Comparison of ENCODE assay signal across 10 cellular contexts in the genomic region with DNA sequence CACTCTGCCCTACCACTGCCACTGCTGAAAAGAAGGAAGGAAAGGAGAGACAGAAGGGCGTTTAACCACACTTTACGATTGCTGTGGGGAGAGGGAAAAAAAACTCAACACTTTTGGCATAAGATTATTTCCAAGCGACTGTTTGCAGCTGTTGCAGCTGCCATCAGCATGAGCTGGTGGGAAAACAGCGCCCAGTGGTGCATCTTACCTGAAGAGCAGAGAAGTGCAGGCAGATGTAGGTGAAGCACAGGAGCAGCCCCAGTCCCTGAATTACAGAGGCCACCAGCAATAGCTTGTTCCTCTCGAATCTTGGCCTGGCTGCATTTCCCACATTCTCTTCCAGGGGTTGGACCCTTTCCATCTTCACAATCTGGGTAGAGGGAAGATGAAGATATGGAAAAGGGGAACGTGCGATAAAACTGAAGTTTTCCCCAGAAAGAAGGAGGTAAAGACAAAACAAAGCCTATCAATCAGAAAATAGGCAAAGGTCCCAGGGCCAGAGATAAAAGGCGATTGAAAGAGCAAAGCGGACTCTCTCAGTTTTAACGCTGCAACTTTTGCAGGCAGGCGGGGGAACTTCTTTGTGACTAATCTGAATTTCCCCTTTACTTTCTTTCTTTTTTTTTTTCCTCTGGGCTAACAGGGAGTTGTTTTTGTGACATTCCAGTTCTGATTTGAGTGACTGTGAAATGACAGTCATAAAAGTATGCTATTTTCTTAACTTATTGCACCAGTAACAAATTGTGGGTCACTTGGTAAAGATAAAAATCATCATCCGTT. TPM values are rescaled to one million over a fixed set of nuclear protein-coding genes. Genes with fewer than 3 reads are reported as not detected.
DNase-seq lines count a peak whose midpoint lies in the region; ATAC-seq, FAIRE-seq and TF ChIP-seq lines count a peak whose summit lies in the region.
"Had no signal": no experiment of that assay in that cellular context is flagged by ENCODE, and none has a peak within 500 bp of the region (broad histone marks: within the 10 kb centered on the region; RNA-seq: fewer than 3 reads in every experiment).

A gene with protein sequence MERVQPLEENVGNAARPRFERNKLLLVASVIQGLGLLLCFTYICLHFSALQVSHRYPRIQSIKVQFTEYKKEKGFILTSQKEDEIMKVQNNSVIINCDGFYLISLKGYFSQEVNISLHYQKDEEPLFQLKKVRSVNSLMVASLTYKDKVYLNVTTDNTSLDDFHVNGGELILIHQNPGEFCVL (minus strand): TSS at position 516 of the 780 bp plus-strand sequence. CDS start 155 bp downstream, at position 361.

- H3K4me1 Mint-ChIP-seq in MCF 10A (ENCODE audit: insufficient read depth, unreplicated experiment) = peaks cover 24% of the 10 kb centered on the region
- peaks cover 33% of the 10 kb centered on the region for H3K4me1 Mint-ChIP-seq in activated T-helper 17 cell treated with anti-CD3 and anti-CD28 coated beads, Interleukin-2, amount 50 U/mL, for 72 hours

- H3K9me3 ChIP-seq in mammary epithelial cell (replicated peaks; ENCODE audit: insufficient read depth, low read length) (no peaks in the 10 kb centered on the region), upper lobe of right lung (no peaks in the 10 kb centered on the region)
- H3K9me3 ChIP-seq: Peyer's patch had no signal

- DNase-seq in mammary epithelial cell (no peak), MCF 10A (ENCODE audit: unreplicated experiment) (no peak), medulla oblongata (ENCODE audit: extremely low spot score) (peak; percentile 38), upper lobe of right lung (no peak), H54 (ENCODE audit: insufficient read length, low spot score) (no peak)
- DNase-seq: central memory CD4-positive, alpha-beta T cell had no signal

- H3K27me3 ChIP-seq in mammary epithelial cell (ENCODE audit: insufficient read depth, low read length) (no peaks in the 10 kb centered on the region), upper lobe of right lung (no peaks in the 10 kb centered on the region)
- H3K27me3 ChIP-seq: Peyer's patch had no signal

- no peak for TF ChIP-seq CTCF in mammary epithelial cell (conservative IDR thresholded peaks at IDR 0.05 in 1 of 2, IDR thresholded peaks at IDR 0.05 in 1 of 2; ENCODE audit: extremely low read depth in 1 of 2, insufficient read depth in 1 of 2, low read depth in 1 of 2, low read length in 2 of 2)
- no peak for TF ChIP-seq CTCF in MCF 10A (IDR thresholded peaks at IDR 0.05; ENCODE audit: unreplicated experiment)
- TF ChIP-seq CTCF in upper lobe of right lung (IDR thresholded peaks at IDR 0.05) = no peak

- H3K4me1 ChIP-seq in mammary epithelial cell (ENCODE audit: insufficient read depth, low read length) (peaks cover 12% of the 10 kb centered on the region), upper lobe of right lung (peaks cover 21% of the 10 kb centered on the region)

- H3K27ac ChIP-seq in mammary epithelial cell (ENCODE audit: insufficient read depth, low read depth, low read length) (no peak within 1 kb of the TSS), upper lobe of right lung (no peak within 1 kb of the TSS)

- no peak within 1 kb of the TSS for H3K4me3 ChIP-seq in mammary epithelial cell (replicated peaks in 1 of 3; ENCODE audit: insufficient read depth in 1 of 3, low read depth in 2 of 3, low read length in 3 of 3)
- H3K4me3 ChIP-seq in upper lobe of right lung = peak within 1 kb of the TSS; percentile 25
- H3K4me3 ChIP-seq: Peyer's patch had no signal

- H3K9me3 Mint-ChIP-seq in MCF 10A (ENCODE audit: unreplicated experiment) = no peaks in the 10 kb centered on the region
- no peaks in the 10 kb centered on the region for H3K9me3 Mint-ChIP-seq in activated T-helper 17 cell treated with anti-CD3 and anti-CD28 coated beads, Interleukin-2, amount 50 U/mL, for 72 hours

- in situ Hi-C loops in mammary epithelial cell (cut with MboI; ENCODE audit: low sequenced_read_pairs in 2 of 2) = loop anchor here in 1 of 2 donors (10.0 kb wide), 1 partner anchor 462 kb away; no protein-coding TSS in a partner anchor

- no peak within 1 kb of the TSS for H3K4me3 Mint-ChIP-seq in MCF 10A (ENCODE audit: unreplicated experiment)
- peak within 1 kb of the TSS; percentile 73 for H3K4me3 Mint-ChIP-seq in activated T-helper 17 cell treated with anti-CD3 and anti-CD28 coated beads, Interleukin-2, amount 50 U/mL, for 72 hours

- WGBS in mammary epithelial cell (ENCODE audit: low coverage, missing lambda C conversion rate) = 99% methylated on average over 11 of the region's 12 CpGs

- dilution Hi-C loops in mammary epithelial cell (cut with HindIII; ENCODE audit: low sequenced_read_pairs) = loop anchor here (5.0 kb wide), 1 partner anchor 375 kb away; no protein-coding TSS in a partner anchor

- no peak within 1 kb of the TSS for H3K9ac ChIP-seq in mammary epithelial cell (ENCODE audit: insufficient read depth, low read length)

- no peak for FAIRE-seq in H54 (lab: Jason Lieb, UNC)

- BruUV-seq in mammary epithelial cell (replicated peaks; lab: Mats Ljungman, UMichigan) (no TSS peak), MCF 10A (replicated peaks; lab: Mats Ljungman, UMichigan) (no TSS peak)

- peak; percentile 72 for ATAC-seq in activated T-helper 17 cell treated with anti-CD3 and anti-CD28 coated beads, Interleukin-2, amount 50 U/mL, for 72 hours (replicated peaks)
- ATAC-seq in upper lobe of right lung (peak; percentile 42), HG03571 (IDR thresholded peaks at IDR 0.05; ENCODE audit: unreplicated experiment) (no peak), GM21390 (IDR thresholded peaks at IDR 0.05; ENCODE audit: unreplicated experiment) (no peak)

- no peaks in the 10 kb centered on the region for H3K79me2 ChIP-seq in mammary epithelial cell (ENCODE audit: insufficient read depth, low read length)

- H3K36me3 ChIP-seq in mammary epithelial cell (ENCODE audit: insufficient read depth, low read length) (no peaks in the 10 kb centered on the region), upper lobe of right lung (no peaks in the 10 kb centered on the region)
- H3K36me3 ChIP-seq: Peyer's patch had no signal

- no peaks in the 10 kb centered on the region for H4K20me1 ChIP-seq in mammary epithelial cell (ENCODE audit: insufficient read depth, low read length)

- POLR2A ChIA-PET in MCF 10A (lab: Yijun Ruan, JAX) = interaction anchor here (1.1 kb wide), 1 partner anchor 463 kb away, joined by 3 read pairs; no protein-coding TSS in a partner anchor

- intact Hi-C loops in mammary epithelial cell (cut with micrococcal nuclease) = loop anchor here (10.0 kb wide), 1 partner anchor 202 kb away; no protein-coding TSS in a partner anchor
- intact Hi-C loops in MCF 10A (cut with micrococcal nuclease) = loop anchor here (10.0 kb wide), 1 partner anchor 232 kb away; no protein-coding TSS in a partner anchor
- intact Hi-C loops in upper lobe of right lung (cut with DNase I) = loop anchor here (10.0 kb wide), 1 partner anchor 462 kb away; no protein-coding TSS in a partner anchor

- CTCF ChIA-PET in mammary epithelial cell (lab: Charles Lee; ENCODE audit: low non-redundant PET) (no interaction called here), MCF 10A (lab: Yijun Ruan, JAX) (interaction anchor here (0.6 to 26.8 kb wide), 6 partner anchors 18 to 1820 kb away, joined by 3 to 591 read pairs (median 4); no protein-coding TSS in a partner anchor)

- no peak for TF ChIP-seq POLR2A in H54 (IDR thresholded peaks at IDR 0.05; ENCODE audit: low read depth, low read length)

- H3K27ac Mint-ChIP-seq in MCF 10A (ENCODE audit: low read depth, unreplicated experiment) = no peak within 1 kb of the TSS
- H3K27ac Mint-ChIP-seq in activated T-helper 17 cell treated with anti-CD3 and anti-CD28 coated beads, Interleukin-2, amount 50 U/mL, for 72 hours = peak within 1 kb of the TSS; percentile 15

- H3K27me3 Mint-ChIP-seq in MCF 10A (ENCODE audit: insufficient read depth, unreplicated experiment) = no peaks in the 10 kb centered on the region
- no peaks in the 10 kb centered on the region for H3K27me3 Mint-ChIP-seq in activated T-helper 17 cell treated with anti-CD3 and anti-CD28 coated beads, Interleukin-2, amount 50 U/mL, for 72 hours

- peak within 1 kb of the TSS; percentile 21 for H3K4me2 ChIP-seq in mammary epithelial cell (ENCODE audit: insufficient read depth, low read depth, low read length)

- H3K36me3 Mint-ChIP-seq in MCF 10A (ENCODE audit: insufficient read depth, unreplicated experiment) = no peaks in the 10 kb centered on the region
- H3K36me3 Mint-ChIP-seq in activated T-helper 17 cell treated with anti-CD3 and anti-CD28 coated beads, Interleukin-2, amount 50 U/mL, for 72 hours (ENCODE audit: low read depth) = no peaks in the 10 kb centered on the region

- H2AFZ ChIP-seq in mammary epithelial cell (ENCODE audit: low read depth, low read length) = no peak within 1 kb of the TSS

RNA-seq across cellular contexts. Expression of the gene that starts here (rescaled TPM):
- under 1 TPM; 0.17 to 0.85 TPM for total RNA-seq in mammary epithelial cell
- polyA plus RNA-seq in mammary epithelial cell = 0.06 TPM
- not detected for polyA minus RNA-seq in mammary epithelial cell
- 0.23 and 0.74 TPM in 2 replicates for total RNA-seq in MCF 10A (2022)
- total RNA-seq in activated T-helper 17 cell treated with anti-CD3 and anti-CD28 coated beads, Interleukin-2, amount 50 U/mL, for 72 hours = 1 to 10 TPM; 2.0 to 2.5 TPM
- total RNA-seq in upper lobe of right lung = 0.72 TPM

Comparison
In these comparisons a context has a peak if more than half of its experiments do, and no peak if none do; other contexts are left out.
1. Peak in ATAC-seq and H3K4me3 ChIP-seq in upper lobe of right lung; RNA of the gene not detected or under 1 TPM.